36 cellular contexts compared by ENCODE assay signal in genomic region chr11:16832193-16832539, GRCh38.
"Had no signal": no experiment of that assay in that cellular context is flagged by ENCODE, and none has a peak within 500 bp of the region (broad histone marks: within the 10 kb centered on the region; RNA-seq: fewer than 3 reads in every experiment).

No MANE protein-coding gene starts in this region.

- ATAC-seq: activated CD8-positive, alpha-beta T cell treated with anti-CD3 and anti-CD28 coated beads for 36 hours; activated naive CD8-positive, alpha-beta T cell treated with anti-CD3 and anti-CD28 coated beads, Interleukin-2, amount 50 U/mL, for 24 hours; activated T-cell treated with anti-CD3 and anti-CD28 coated beads, Interleukin-2, amount 50 U/mL, for 4 hours; activated T-cell treated with anti-CD3 and anti-CD28 coated beads, Interleukin-2, amount 50 U/mL, for 72 hours; activated T-helper 17 cell treated with anti-CD3 and anti-CD28 coated beads, Interleukin-2, amount 50 U/mL, for 72 hours had no signal

- H3K27me3 Mint-ChIP-seq: activated B cell treated with CpG ODN at 0.5 μM for 24 hours; activated CD4-positive, alpha-beta memory T cell treated with anti-CD3 and anti-CD28 coated beads for 36 hours; activated CD4-positive, alpha-beta T cell treated with anti-CD3 and anti-CD28 coated beads, Interleukin-2, amount 10 ng/mL, durations not matched to agents 24 days and 14 days; activated CD8-positive, alpha-beta T cell treated with anti-CD3 and anti-CD28 coated beads for 36 hours; activated naive CD4-positive, alpha-beta T cell treated with anti-CD3 and anti-CD28 coated beads, Interleukin-2, amount 10 ng/mL, durations not matched to agents 7 days and 5 days; activated naive CD4-positive, alpha-beta T cell treated with anti-CD3 and anti-CD28 coated beads, Interleukin-2, amount 50 U/mL, for 24 hours; activated naive CD8-positive, alpha-beta T cell; activated T-helper 17 cell treated with anti-CD3 and anti-CD28 coated beads, Interleukin-2, amount 50 U/mL, for 72 hours; brain; central memory CD8-positive, alpha-beta T cell had no signal

- H3K27me3 ChIP-seq: ascending aorta, cardiac muscle cell had no signal

- H3K36me3 ChIP-seq: ascending aorta had no signal

- H3K9me3 Mint-ChIP-seq: activated B cell treated with CpG ODN at 0.5 μM for 24 hours; activated CD4-positive, alpha-beta memory T cell treated with anti-CD3 and anti-CD28 coated beads for 36 hours; activated CD4-positive, alpha-beta T cell treated with anti-CD3 and anti-CD28 coated beads, Interleukin-2, amount 10 ng/mL, durations not matched to agents 24 days and 14 days; activated CD8-positive, alpha-beta T cell treated with anti-CD3 and anti-CD28 coated beads for 36 hours; activated naive CD4-positive, alpha-beta T cell treated with anti-CD3 and anti-CD28 coated beads, Interleukin-2, amount 10 ng/mL, durations not matched to agents 7 days and 5 days; activated naive CD4-positive, alpha-beta T cell treated with anti-CD3 and anti-CD28 coated beads, Interleukin-2, amount 50 U/mL, for 24 hours; activated naive CD8-positive, alpha-beta T cell treated with anti-CD3 and anti-CD28 coated beads, Interleukin-2, amount 10 ng/mL, durations not matched to agents 7 days and 5 days; activated naive CD8-positive, alpha-beta T cell treated with anti-CD3 and anti-CD28 coated beads, Interleukin-2, amount 50 U/mL, for 24 hours; activated T-cell treated with anti-CD3 and anti-CD28 coated beads, Interleukin-2, amount 50 U/mL, for 4 hours; activated T-cell treated with anti-CD3 and anti-CD28 coated beads, Interleukin-2, amount 50 U/mL, for 72 hours; activated T-helper 1 cell treated with anti-CD3 and anti-CD28 coated beads, Interleukin-12 subunit alpha, Interleukin-12 subunit beta, Interleukin-2, Interleukin-4 antibody, amounts not matched to agents 30 ng/mL and 10 ng/mL and 1 ng/mL, durations not matched to agents 14 hours and 24 hours and 36 hours; activated T-helper 17 cell treated with anti-CD3 and anti-CD28 coated beads, Interleukin-2, amount 50 U/mL, for 72 hours; central memory CD8-positive, alpha-beta T cell; T-helper 2 cell treated with Interferon-gamma antibody and Interleukin-4, amounts not matched to agents 5 μg/mL and 100 μg/mL, for 36 hours had no signal

- H3K36me3 Mint-ChIP-seq: activated naive CD4-positive, alpha-beta T cell treated with anti-CD3 and anti-CD28 coated beads, Interleukin-2, amount 10 ng/mL, durations not matched to agents 7 days and 5 days; activated naive CD4-positive, alpha-beta T cell treated with anti-CD3 and anti-CD28 coated beads, Interleukin-2, amount 50 U/mL, for 24 hours; activated naive CD8-positive, alpha-beta T cell; activated naive CD8-positive, alpha-beta T cell treated with anti-CD3 and anti-CD28 coated beads, Interleukin-2, amount 10 ng/mL, durations not matched to agents 7 days and 5 days had no signal

- DNase-seq: activated B cell treated with CpG ODN at 0.5 μM for 24 hours; activated CD4-positive, alpha-beta memory T cell treated with anti-CD3 and anti-CD28 coated beads for 36 hours; activated CD4-positive, alpha-beta T cell treated with anti-CD3 and anti-CD28 coated beads for 4 hours; activated CD4-positive, alpha-beta T cell treated with anti-CD3 and anti-CD28 coated beads, Interleukin-2, amount 10 ng/mL, durations not matched to agents 24 days and 14 days; activated CD4-positive, alpha-beta T cell treated with anti-CD3 and anti-CD28 coated beads, Interleukin-2, amount 50 U/mL, for 1 hour; activated CD4-positive, alpha-beta T cell treated with anti-CD3 and anti-CD28 coated beads, Interleukin-2, amount 50 U/mL, for 4 hours; activated CD4-positive, CD25-positive, alpha-beta regulatory T cell treated with anti-CD3 and anti-CD28 coated beads, Interleukin-2, amount 50 U/mL, for 72 hours; activated CD8-positive, alpha-beta memory T cell treated with anti-CD3 and anti-CD28 coated beads, Interleukin-2, amount 50 U/mL, for 4 hours; activated CD8-positive, alpha-beta T cell treated with anti-CD3 and anti-CD28 coated beads for 36 hours; activated effector memory CD4-positive, alpha-beta T cell treated with anti-CD3 and anti-CD28 coated beads, Interleukin-2, amount 50 U/mL, for 16 hours; activated gamma-delta T cell treated with Interleukin-2 at 50 U/mL for 16 hours; activated naive CD4-positive, alpha-beta T cell; activated naive CD4-positive, alpha-beta T cell treated with anti-CD3 and anti-CD28 coated beads, Interleukin-2, amount 10 ng/mL, durations not matched to agents 7 days and 5 days; activated naive CD8-positive, alpha-beta T cell treated with anti-CD3 and anti-CD28 coated beads, Interleukin-2, amount 10 ng/mL, durations not matched to agents 7 days and 5 days; activated naive CD8-positive, alpha-beta T cell treated with anti-CD3 and anti-CD28 coated beads, Interleukin-2, amount 50 U/mL, for 24 hours; activated T-cell treated with anti-CD3 and anti-CD28 coated beads for 4 hours; activated T-cell treated with anti-CD3 and anti-CD28 coated beads, Interleukin-2, amount 50 U/mL, for 1 hour; activated T-cell treated with anti-CD3 and anti-CD28 coated beads, Interleukin-2, amount 50 U/mL, for 4 hours; activated T-cell treated with anti-CD3 and anti-CD28 coated beads, Interleukin-2, amount 50 U/mL, for 72 hours; amygdala; anterior cingulate cortex; cerebellar nuclear complex; T-helper 2 cell; T-helper 9 cell had no signal

- H3K27ac ChIP-seq: ascending aorta, cardiac muscle cell, VCaP had no signal

- H3K4me1 Mint-ChIP-seq: activated B cell treated with CpG ODN at 0.5 μM for 24 hours; activated naive CD4-positive, alpha-beta T cell treated with anti-CD3 and anti-CD28 coated beads, Interleukin-2, amount 10 ng/mL, durations not matched to agents 7 days and 5 days; activated naive CD4-positive, alpha-beta T cell treated with anti-CD3 and anti-CD28 coated beads, Interleukin-2, amount 50 U/mL, for 24 hours; activated naive CD8-positive, alpha-beta T cell treated with anti-CD3 and anti-CD28 coated beads, Interleukin-2, amount 10 ng/mL, durations not matched to agents 7 days and 5 days; central memory CD8-positive, alpha-beta T cell had no signal

- H3K27ac Mint-ChIP-seq: activated B cell treated with CpG ODN at 0.5 μM for 24 hours; activated CD4-positive, alpha-beta memory T cell treated with anti-CD3 and anti-CD28 coated beads for 36 hours; activated CD4-positive, alpha-beta T cell treated with anti-CD3 and anti-CD28 coated beads, Interleukin-2, amount 10 ng/mL, durations not matched to agents 24 days and 14 days; activated CD8-positive, alpha-beta T cell treated with anti-CD3 and anti-CD28 coated beads for 36 hours; activated naive CD4-positive, alpha-beta T cell treated with anti-CD3 and anti-CD28 coated beads, Interleukin-2, amount 10 ng/mL, durations not matched to agents 7 days and 5 days; activated naive CD4-positive, alpha-beta T cell treated with anti-CD3 and anti-CD28 coated beads, Interleukin-2, amount 50 U/mL, for 24 hours; activated naive CD8-positive, alpha-beta T cell; activated naive CD8-positive, alpha-beta T cell treated with anti-CD3 and anti-CD28 coated beads, Interleukin-2, amount 10 ng/mL, durations not matched to agents 7 days and 5 days; activated naive CD8-positive, alpha-beta T cell treated with anti-CD3 and anti-CD28 coated beads, Interleukin-2, amount 50 U/mL, for 24 hours; activated T-cell treated with anti-CD3 and anti-CD28 coated beads, Interleukin-2, amount 50 U/mL, for 72 hours; activated T-helper 1 cell treated with anti-CD3 and anti-CD28 coated beads, Interleukin-12 subunit alpha, Interleukin-12 subunit beta, Interleukin-2, Interleukin-4 antibody, amounts not matched to agents 30 ng/mL and 10 ng/mL and 1 ng/mL, durations not matched to agents 14 hours and 24 hours and 36 hours; activated T-helper 17 cell treated with anti-CD3 and anti-CD28 coated beads, Interleukin-2, amount 50 U/mL, for 72 hours; brain; T-helper 2 cell treated with Interferon-gamma antibody and Interleukin-4, amounts not matched to agents 5 μg/mL and 100 μg/mL, for 36 hours had no signal

- H3K4me1 ChIP-seq: ascending aorta had no signal

- FAIRE-seq: bronchial epithelial cell, TTC549 had no signal

- H3K9me3 ChIP-seq: ascending aorta had no signal

- H3K4me3 Mint-ChIP-seq: activated B cell treated with CpG ODN at 0.5 μM for 24 hours; activated CD4-positive, alpha-beta memory T cell treated with anti-CD3 and anti-CD28 coated beads for 36 hours; activated CD4-positive, alpha-beta T cell treated with anti-CD3 and anti-CD28 coated beads, Interleukin-2, amount 10 ng/mL, durations not matched to agents 24 days and 14 days; activated CD8-positive, alpha-beta T cell treated with anti-CD3 and anti-CD28 coated beads for 36 hours; activated naive CD4-positive, alpha-beta T cell treated with anti-CD3 and anti-CD28 coated beads, Interleukin-2, amount 10 ng/mL, durations not matched to agents 7 days and 5 days; activated naive CD4-positive, alpha-beta T cell treated with anti-CD3 and anti-CD28 coated beads, Interleukin-2, amount 50 U/mL, for 24 hours; activated naive CD8-positive, alpha-beta T cell; activated naive CD8-positive, alpha-beta T cell treated with anti-CD3 and anti-CD28 coated beads, Interleukin-2, amount 10 ng/mL, durations not matched to agents 7 days and 5 days; activated naive CD8-positive, alpha-beta T cell treated with anti-CD3 and anti-CD28 coated beads, Interleukin-2, amount 50 U/mL, for 24 hours; activated T-cell treated with anti-CD3 and anti-CD28 coated beads, Interleukin-2, amount 50 U/mL, for 4 hours; activated T-cell treated with anti-CD3 and anti-CD28 coated beads, Interleukin-2, amount 50 U/mL, for 72 hours; activated T-helper 1 cell treated with anti-CD3 and anti-CD28 coated beads, Interleukin-12 subunit alpha, Interleukin-12 subunit beta, Interleukin-2, Interleukin-4 antibody, amounts not matched to agents 30 ng/mL and 10 ng/mL and 1 ng/mL, durations not matched to agents 14 hours and 24 hours and 36 hours; activated T-helper 17 cell treated with anti-CD3 and anti-CD28 coated beads, Interleukin-2, amount 50 U/mL, for 72 hours; brain; central memory CD8-positive, alpha-beta T cell; T-helper 2 cell treated with Interferon-gamma antibody and Interleukin-4, amounts not matched to agents 5 μg/mL and 100 μg/mL, for 36 hours had no signal

- H3K4me3 ChIP-seq: ascending aorta, cardiac muscle cell had no signal
